ENCODE assay signal across 9 cellular contexts in genomic region chr9:137156567-137157375, GRCh38. TPM values are rescaled to one million over a fixed set of nuclear protein-coding genes. Genes with fewer than 3 reads are reported as not detected.
DNase-seq lines count a peak whose midpoint lies in the region; ATAC-seq and TF ChIP-seq lines count a peak whose summit lies in the region.
"Had no signal": no experiment of that assay in that cellular context is flagged by ENCODE, and none has a peak within 500 bp of the region (broad histone marks: within the 10 kb centered on the region; RNA-seq: fewer than 3 reads in every experiment).

No MANE protein-coding gene starts in this region.

- H3K9me3 Mint-ChIP-seq in activated T-cell treated with anti-CD3 and anti-CD28 coated beads, Interleukin-2, amount 50 U/mL, for 4 hours: no peaks in the 10 kb centered on the region
- no peaks in the 10 kb centered on the region for H3K9me3 Mint-ChIP-seq in mesothelial cell of epicardium

- peak; percentile 69 to 76 for ATAC-seq in activated T-cell treated with anti-CD3 and anti-CD28 coated beads, Interleukin-2, amount 50 U/mL, for 4 hours

- H3K36me3 ChIP-seq in HUES48 (ENCODE audit: control insufficient read depth, insufficient read depth, low read length) (no peaks in the 10 kb centered on the region), cardiac muscle cell (no peaks in the 10 kb centered on the region)

- no peaks in the 10 kb centered on the region for H3K36me3 Mint-ChIP-seq in activated T-cell treated with anti-CD3 and anti-CD28 coated beads, Interleukin-2, amount 50 U/mL, for 4 hours (ENCODE audit: insufficient read depth)
- H3K36me3 Mint-ChIP-seq in mesothelial cell of epicardium: no peaks in the 10 kb centered on the region

- H3K9me3 ChIP-seq in HUES48 (ENCODE audit: control insufficient read depth, insufficient read depth, low read length) (no peaks in the 10 kb centered on the region), cardiac muscle cell (ENCODE audit: low read depth) (no peaks in the 10 kb centered on the region)

- no peaks in the 10 kb centered on the region for H3K4me1 ChIP-seq in HUES48 (ENCODE audit: control insufficient read depth, insufficient read depth, low read length)
- no peaks in the 10 kb centered on the region for H3K4me1 ChIP-seq in cardiac muscle cell (ENCODE audit: low read depth)

- no peak overlapping the region for H3K27ac ChIP-seq in HUES48 (ENCODE audit: low read depth, low read length)
- no peak overlapping the region for H3K27ac ChIP-seq in cardiac muscle cell

- H3K27me3 ChIP-seq in HUES48 (ENCODE audit: control insufficient read depth, insufficient read depth, low read length) (peaks cover 68% of the 10 kb centered on the region), cardiac muscle cell (peaks cover 80% of the 10 kb centered on the region)

- H3K4me3 ChIP-seq in HUES48 (ENCODE audit: low read depth, low read length) (peak overlapping the region; percentile 65), cardiac muscle cell (no peak overlapping the region)

- H3K4me3 Mint-ChIP-seq in activated T-cell treated with anti-CD3 and anti-CD28 coated beads, Interleukin-2, amount 50 U/mL, for 4 hours: peak overlapping the region; percentile 55
- H3K4me3 Mint-ChIP-seq in mesothelial cell of epicardium: no peak overlapping the region

- no peak overlapping the region for H3K27ac Mint-ChIP-seq in mesothelial cell of epicardium

- H3K9ac ChIP-seq in HUES48 (ENCODE audit: low read depth, low read length): no peak overlapping the region

- DNase-seq in AG20443 (ENCODE audit: low spot score): peak; percentile 90
- DNase-seq in activated T-cell treated with anti-CD3 and anti-CD28 coated beads, Interleukin-2, amount 50 U/mL, for 4 hours: peak; percentile 62
- DNase-seq in cardiac muscle cell (ENCODE audit: low read depth in 1 of 2, low spot score in 1 of 2): peak; percentile 22 to 46
- DNase-seq in stimulated activated CD4-positive, alpha-beta T cell treated with anti-CD3 and anti-CD28 coated beads, Interleukin-4, amount 100 ng/mL, for 24 hours: peak; percentile 63
- DNase-seq in mesothelial cell of epicardium (ENCODE audit: low spot score in 2 of 2, unreplicated experiment in 2 of 2): no peak
- no peak for DNase-seq in GF-D8 (lab: John Stamatoyannopoulos, UW)
- no peak for DNase-seq in KG1 (lab: John Stamatoyannopoulos, UW)

- peaks cover 47% of the 10 kb centered on the region for H3K27me3 Mint-ChIP-seq in activated T-cell treated with anti-CD3 and anti-CD28 coated beads, Interleukin-2, amount 50 U/mL, for 4 hours (ENCODE audit: low read depth)
- H3K27me3 Mint-ChIP-seq in mesothelial cell of epicardium (ENCODE audit: low read depth): peaks cover 71% of the 10 kb centered on the region

- TF ChIP-seq CTCF in cardiac muscle cell (IDR thresholded peaks at IDR 0.05; ENCODE audit: low read depth, low read length): no peak
- no peak for TF ChIP-seq CTCF in mesothelial cell of epicardium (IDR thresholded peaks at IDR 0.05; ENCODE audit: unreplicated experiment)

- peaks cover 19% of the 10 kb centered on the region for H3K4me1 Mint-ChIP-seq in activated T-cell treated with anti-CD3 and anti-CD28 coated beads, Interleukin-2, amount 50 U/mL, for 4 hours (ENCODE audit: low read depth)
- H3K4me1 Mint-ChIP-seq in mesothelial cell of epicardium: peaks cover 1% of the 10 kb centered on the region

RNA-seq across cellular contexts. Expression of gene LRRC26, which starts 13.1 kb away (rescaled TPM):
- under 1 TPM in 1 of 3 donors, not detected in 2; 0.18 TPM for total RNA-seq in activated T-cell treated with anti-CD3 and anti-CD28 coated beads, Interleukin-2, amount 50 U/mL, for 4 hours
- total RNA-seq in cardiac muscle cell (not detected in 2 replicates), mesothelial cell of epicardium (not detected in 3 replicates)
- 1.4 and 2.3 TPM in 2 replicates for polyA plus RNA-seq in cardiac muscle cell

RNA-seq across cellular contexts. Expression of gene TMEM210, which starts 15.1 kb away (rescaled TPM):
- not detected for total RNA-seq in activated T-cell treated with anti-CD3 and anti-CD28 coated beads, Interleukin-2, amount 50 U/mL, for 4 hours
- total RNA-seq in cardiac muscle cell (not detected in 2 replicates), mesothelial cell of epicardium (not detected in 3 replicates)
- polyA plus RNA-seq in cardiac muscle cell: not detected in 2 replicates
- total RNA-seq: liver had no signal
- polyA plus RNA-seq: liver had no signal

RNA-seq across cellular contexts. Expression of gene GRIN1, which starts 17.8 kb away (rescaled TPM):
- total RNA-seq in activated T-cell treated with anti-CD3 and anti-CD28 coated beads, Interleukin-2, amount 50 U/mL, for 4 hours: under 1 TPM in 2 of 3 donors, not detected in 1; 0.13 to 0.26 TPM
- total RNA-seq in cardiac muscle cell (0.03 TPM in 1 of 2 replicates, not detected in the other), mesothelial cell of epicardium (0.58 to 0.99 TPM (median 0.64 TPM) in 3 replicates)
- 0.22 and 0.49 TPM in 2 replicates for polyA plus RNA-seq in cardiac muscle cell
- total RNA-seq: liver had no signal

RNA-seq across cellular contexts. Expression of gene ANAPC2, which starts 31.6 kb away (rescaled TPM):
- 10 to 100 TPM; 71.9 to 86.3 (median 73.3) TPM for total RNA-seq in activated T-cell treated with anti-CD3 and anti-CD28 coated beads, Interleukin-2, amount 50 U/mL, for 4 hours
- 29.8 and 42.8 TPM in 2 replicates for total RNA-seq in cardiac muscle cell
- 15.5 and 17.9 TPM in 2 replicates for polyA plus RNA-seq in cardiac muscle cell
- 86.1 to 89.3 TPM (median 87.1 TPM) in 3 replicates for total RNA-seq in mesothelial cell of epicardium

RNA-seq across cellular contexts. Expression of gene SSNA1, which starts 31.7 kb away (rescaled TPM):
- 100 to 1,000 TPM; 144 to 156 (median 150) TPM for total RNA-seq in activated T-cell treated with anti-CD3 and anti-CD28 coated beads, Interleukin-2, amount 50 U/mL, for 4 hours
- 64.5 and 90.3 TPM in 2 replicates for total RNA-seq in cardiac muscle cell
- 77.9 and 110 TPM in 2 replicates for polyA plus RNA-seq in cardiac muscle cell
- 40.9 to 43.8 TPM (median 42.8 TPM) in 3 replicates for total RNA-seq in mesothelial cell of epicardium

Comparison
In these comparisons a context has a peak if more than half of its experiments do, and no peak if none do; other contexts are left out.
1. DNase-seq: peak in AG20443 (single experiment), activated T-cell treated with anti-CD3 and anti-CD28 coated beads, Interleukin-2, amount 50 U/mL, for 4 hours (single experiment), cardiac muscle cell (2 of 2) and stimulated activated CD4-positive, alpha-beta T cell treated with anti-CD3 and anti-CD28 coated beads, Interleukin-4, amount 100 ng/mL, for 24 hours (single experiment); none in mesothelial cell of epicardium (0 of 2), GF-D8 (single experiment) and KG1 (single experiment).